8 cellular contexts compared by ENCODE assay signal in the genomic region with DNA sequence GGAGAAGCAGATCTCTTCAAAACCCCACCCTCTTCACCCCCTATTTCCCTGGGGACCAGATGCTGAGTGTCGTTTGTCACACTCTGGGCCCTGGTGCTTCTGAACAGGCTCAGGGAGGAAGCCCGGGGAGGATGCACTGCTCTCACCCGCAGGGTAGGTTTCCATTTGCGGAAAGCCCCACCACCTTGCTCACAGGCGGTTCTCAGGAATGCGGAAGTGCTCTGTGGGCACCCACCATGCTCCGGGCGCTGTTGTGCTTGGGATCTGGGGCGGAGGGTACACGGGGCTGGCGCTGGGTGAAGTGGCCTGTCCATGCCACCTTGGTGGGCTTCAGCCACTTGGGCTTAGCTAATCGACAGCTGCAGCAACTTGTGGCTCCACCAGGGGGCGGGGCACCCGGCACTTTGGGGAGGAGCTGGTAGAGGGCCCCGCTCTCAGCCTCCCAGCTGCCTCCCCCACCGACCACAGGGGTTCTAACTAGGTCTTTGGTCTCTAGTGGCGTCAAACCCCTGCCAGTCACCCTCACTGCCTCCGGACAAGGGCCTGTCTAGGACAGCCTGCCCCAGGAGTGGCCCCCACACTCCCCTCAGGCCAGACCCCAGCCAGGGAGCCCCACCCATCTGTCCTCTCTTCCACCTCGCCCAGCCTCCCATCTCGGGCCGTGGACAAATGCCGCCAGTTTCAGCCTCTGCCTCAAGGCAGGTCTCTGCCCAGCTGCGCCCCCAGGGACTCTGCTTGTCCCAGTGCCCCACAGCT. TPM values are rescaled to one million over a fixed set of nuclear protein-coding genes. Genes with fewer than 3 reads are reported as not detected.
DNase-seq lines count a peak whose midpoint lies in the region; ATAC-seq, FAIRE-seq and TF ChIP-seq lines count a peak whose summit lies in the region.

No MANE protein-coding gene starts in this region.

- peak overlapping the region; percentile 98 for H3K27ac Mint-ChIP-seq in activated CD8-positive, alpha-beta T cell treated with anti-CD3 and anti-CD28 coated beads, Interleukin-2, amount 10 ng/mL, durations not matched to agents 7 days and 5 days
- H3K27ac Mint-ChIP-seq in natural killer cell treated with Interleukin-12 subunit alpha and Interleukin-12 subunit beta and Interleukin-15 and Interleukin-18, amount 100 ng/mL, for 72 hours = peak overlapping the region; percentile 95 to 98
- peak overlapping the region; percentile 95 for H3K27ac Mint-ChIP-seq in stimulated activated naive CD8-positive, alpha-beta T cell treated with anti-CD3 and anti-CD28 coated beads, Interleukin-15, Interleukin-2, amounts not matched to agents 100 ng/mL and 50 ng/mL, for 24 hours

- no peak for FAIRE-seq in endothelial cell of umbilical vein (lab: Jason Lieb, UNC)

- no peaks in the 10 kb centered on the region for H3K9me3 Mint-ChIP-seq in activated CD8-positive, alpha-beta T cell treated with anti-CD3 and anti-CD28 coated beads, Interleukin-2, amount 10 ng/mL, durations not matched to agents 7 days and 5 days (ENCODE audit: insufficient read depth)
- no peaks in the 10 kb centered on the region for H3K9me3 Mint-ChIP-seq in natural killer cell treated with Interleukin-12 subunit alpha and Interleukin-12 subunit beta and Interleukin-15 and Interleukin-18, amount 100 ng/mL, for 72 hours
- no peaks in the 10 kb centered on the region for H3K9me3 Mint-ChIP-seq in stimulated activated naive CD8-positive, alpha-beta T cell treated with anti-CD3 and anti-CD28 coated beads, Interleukin-15, Interleukin-2, amounts not matched to agents 100 ng/mL and 50 ng/mL, for 24 hours

- no peak overlapping the region for H3K27ac ChIP-seq in endothelial cell of umbilical vein (ENCODE audit: insufficient read depth, low read depth, low read length)

- peaks cover 3 to 19% of the 10 kb centered on the region in 2 experiments for H3K36me3 ChIP-seq in endothelial cell of umbilical vein (ENCODE audit: control insufficient read depth in 2 of 2, extremely low read depth in 1 of 2, insufficient read depth in 2 of 2, low read length in 2 of 2)

- no peaks in the 10 kb centered on the region for H3K4me1 ChIP-seq in endothelial cell of umbilical vein (ENCODE audit: control insufficient read depth, extremely low read depth, insufficient read depth, low read length)

- no peak overlapping the region for H3K4me2 ChIP-seq in endothelial cell of umbilical vein (ENCODE audit: insufficient read depth, low read length)

- H3K4me3 ChIP-seq in endothelial cell of umbilical vein (replicated peaks in 1 of 3; ENCODE audit: insufficient read depth in 1 of 3, low read depth in 1 of 3, low read length in 3 of 3) = no peak overlapping the region

- no TSS peak for BruUV-seq in endothelial cell of umbilical vein (replicated peaks; lab: Mats Ljungman, UMichigan)

- TF ChIP-seq CTCF in endothelial cell of umbilical vein (IDR thresholded peaks at IDR 0.05; ENCODE audit: extremely low read depth in 1 of 2, insufficient read depth in 1 of 2, low read depth in 1 of 2, low read length in 2 of 2) = peak; percentile 63 to 92

- peak; percentile 24 for DNase-seq in NCI-H345 (lab: John Stamatoyannopoulos, UW)
- no peak for DNase-seq in NCI-H345 treated with DMSO at 0.1 percent for 48 hours (lab: John Stamatoyannopoulos, UW; ENCODE audit: unreplicated experiment)
- peak; percentile 75 for DNase-seq in NCI-H226
- DNase-seq in activated CD8-positive, alpha-beta T cell treated with anti-CD3 and anti-CD28 coated beads, Interleukin-2, amount 10 ng/mL, durations not matched to agents 7 days and 5 days = peak; percentile 90
- DNase-seq in endothelial cell of umbilical vein (ENCODE audit: low read depth, low spot score) = peak; percentile 25
- DNase-seq in natural killer cell treated with Interleukin-12 subunit alpha and Interleukin-12 subunit beta and Interleukin-15 and Interleukin-18, amount 100 ng/mL, for 72 hours (ENCODE audit: low spot score) = peak; percentile 92

- no peaks in the 10 kb centered on the region for H3K9me1 ChIP-seq in endothelial cell of umbilical vein (replicated peaks; ENCODE audit: control insufficient read depth, extremely low read depth, insufficient read depth, low read length)

- peaks cover 50% of the 10 kb centered on the region for H3K4me1 Mint-ChIP-seq in activated CD8-positive, alpha-beta T cell treated with anti-CD3 and anti-CD28 coated beads, Interleukin-2, amount 10 ng/mL, durations not matched to agents 7 days and 5 days (ENCODE audit: low read depth)
- peaks cover 7 to 28% of the 10 kb centered on the region in 2 donors for H3K4me1 Mint-ChIP-seq in natural killer cell treated with Interleukin-12 subunit alpha and Interleukin-12 subunit beta and Interleukin-15 and Interleukin-18, amount 100 ng/mL, for 72 hours (ENCODE audit: low read depth in 2 of 2)
- peaks cover 27% of the 10 kb centered on the region for H3K4me1 Mint-ChIP-seq in stimulated activated naive CD8-positive, alpha-beta T cell treated with anti-CD3 and anti-CD28 coated beads, Interleukin-15, Interleukin-2, amounts not matched to agents 100 ng/mL and 50 ng/mL, for 24 hours (ENCODE audit: low read depth)

- peak overlapping the region; percentile 78 for H3K4me3 Mint-ChIP-seq in activated CD8-positive, alpha-beta T cell treated with anti-CD3 and anti-CD28 coated beads, Interleukin-2, amount 10 ng/mL, durations not matched to agents 7 days and 5 days
- peak overlapping the region; percentile 80 for H3K4me3 Mint-ChIP-seq in natural killer cell treated with Interleukin-12 subunit alpha and Interleukin-12 subunit beta and Interleukin-15 and Interleukin-18, amount 100 ng/mL, for 72 hours
- peak overlapping the region; percentile 74 for H3K4me3 Mint-ChIP-seq in stimulated activated naive CD8-positive, alpha-beta T cell treated with anti-CD3 and anti-CD28 coated beads, Interleukin-15, Interleukin-2, amounts not matched to agents 100 ng/mL and 50 ng/mL, for 24 hours

- intact Hi-C loops in endothelial cell of umbilical vein (cut with micrococcal nuclease) = no loop called here

- CTCF ChIA-PET in activated CD8-positive, alpha-beta T cell treated with anti-CD3 and anti-CD28 coated beads, Interleukin-2, amount 10 ng/mL, durations not matched to agents 7 days and 5 days (lab: Charles Lee) = interaction anchor here (0.7 to 6.1 kb wide), 21 partner anchors 10 to 268 kb away, joined by 3 to 90 read pairs (median 4); partner anchors contain the start of genes GSTP1, NUDT8, POLD4 and TBC1D10C
- CTCF ChIA-PET in endothelial cell of umbilical vein (lab: Charles Lee) = interaction anchor here (0.6 to 6.8 kb wide), 19 partner anchors 10 to 163 kb away, joined by 3 to 98 read pairs (median 4); partner anchors contain the start of genes ACY3, GSTP1 and NUDT8

- no peak overlapping the region for H3K9ac ChIP-seq in endothelial cell of umbilical vein (replicated peaks; ENCODE audit: extremely low read depth, insufficient read depth, low read length)

- POLR2A ChIA-PET in activated CD8-positive, alpha-beta T cell treated with anti-CD3 and anti-CD28 coated beads, Interleukin-2, amount 10 ng/mL, durations not matched to agents 7 days and 5 days (lab: Charles Lee) = interaction anchor here (0.6 to 3.0 kb wide), 15 partner anchors 9 to 218 kb away, joined by 3 to 13 read pairs (median 3); partner anchors contain the start of genes GSTP1, NUDT8, PTPRCAP and TBC1D10C
- POLR2A ChIA-PET in endothelial cell of umbilical vein (lab: Charles Lee) = no interaction called here

- no peak for TF ChIP-seq POLR2A in endothelial cell of umbilical vein (IDR thresholded peaks at IDR 0.05; ENCODE audit: low read depth, low read length)

- peaks cover 14 to 21% of the 10 kb centered on the region in 2 experiments for H3K27me3 ChIP-seq in endothelial cell of umbilical vein (ENCODE audit: control insufficient read depth in 2 of 2, insufficient read depth in 2 of 2, low read length in 2 of 2)

- peaks cover 32% of the 10 kb centered on the region for H3K36me3 Mint-ChIP-seq in activated CD8-positive, alpha-beta T cell treated with anti-CD3 and anti-CD28 coated beads, Interleukin-2, amount 10 ng/mL, durations not matched to agents 7 days and 5 days (ENCODE audit: low read depth)
- H3K36me3 Mint-ChIP-seq in natural killer cell treated with Interleukin-12 subunit alpha and Interleukin-12 subunit beta and Interleukin-15 and Interleukin-18, amount 100 ng/mL, for 72 hours = peaks cover under 1% of the 10 kb centered on the region
- H3K36me3 Mint-ChIP-seq in stimulated activated naive CD8-positive, alpha-beta T cell treated with anti-CD3 and anti-CD28 coated beads, Interleukin-15, Interleukin-2, amounts not matched to agents 100 ng/mL and 50 ng/mL, for 24 hours (ENCODE audit: low read depth) = peaks cover 22% of the 10 kb centered on the region

- no peak overlapping the region for H2AFZ ChIP-seq in endothelial cell of umbilical vein (ENCODE audit: low read depth, low read length)

- H4K20me1 ChIP-seq in endothelial cell of umbilical vein (replicated peaks; ENCODE audit: control insufficient read depth, extremely low read depth, insufficient read depth, low read length) = no peaks in the 10 kb centered on the region

- no peaks in the 10 kb centered on the region for H3K79me2 ChIP-seq in endothelial cell of umbilical vein (ENCODE audit: control insufficient read depth, insufficient read depth, low read length)

- no peaks in the 10 kb centered on the region for H3K9me3 ChIP-seq in endothelial cell of umbilical vein (replicated peaks; ENCODE audit: control insufficient read depth, insufficient read depth, low read length)

- no peaks in the 10 kb centered on the region for H3K27me3 Mint-ChIP-seq in activated CD8-positive, alpha-beta T cell treated with anti-CD3 and anti-CD28 coated beads, Interleukin-2, amount 10 ng/mL, durations not matched to agents 7 days and 5 days (ENCODE audit: low read depth)
- H3K27me3 Mint-ChIP-seq in natural killer cell treated with Interleukin-12 subunit alpha and Interleukin-12 subunit beta and Interleukin-15 and Interleukin-18, amount 100 ng/mL, for 72 hours = no peaks in the 10 kb centered on the region
- H3K27me3 Mint-ChIP-seq in stimulated activated naive CD8-positive, alpha-beta T cell treated with anti-CD3 and anti-CD28 coated beads, Interleukin-15, Interleukin-2, amounts not matched to agents 100 ng/mL and 50 ng/mL, for 24 hours = no peaks in the 10 kb centered on the region

- dilution Hi-C loops in endothelial cell of umbilical vein (cut with MboI; ENCODE audit: extremely low pct_ligation_motif_present, low sequenced_read_pairs) = no loop called here

- ATAC-seq in HG02798 (IDR thresholded peaks at IDR 0.05; ENCODE audit: poor library complexity, unreplicated experiment) = peak; percentile 80
- peak; percentile 90 for ATAC-seq in activated CD8-positive, alpha-beta T cell treated with anti-CD3 and anti-CD28 coated beads, Interleukin-2, amount 10 ng/mL, durations not matched to agents 7 days and 5 days
- ATAC-seq in natural killer cell treated with Interleukin-12 subunit alpha and Interleukin-12 subunit beta and Interleukin-15 and Interleukin-18, amount 100 ng/mL, for 72 hours = peak; percentile 93 to 94

RNA-seq across cellular contexts. Expression of gene NDUFV1, which starts 7.4 kb away (rescaled TPM):
- 100 to 1,000 TPM; 250 to 258 TPM for total RNA-seq in activated CD8-positive, alpha-beta T cell treated with anti-CD3 and anti-CD28 coated beads, Interleukin-2, amount 10 ng/mL, durations not matched to agents 7 days and 5 days
- total RNA-seq in endothelial cell of umbilical vein = 179 and 191 TPM in 2 replicates
- 203 and 204 TPM in 2 replicates for polyA plus RNA-seq in endothelial cell of umbilical vein
- 105 and 135 TPM in 2 replicates for polyA plus RNA-seq in endothelial cell of umbilical vein (2011; cell fraction: cytosol; rRNA removed)
- 410 and 434 TPM in 2 replicates for polyA plus RNA-seq in endothelial cell of umbilical vein (2011; cell fraction: nucleus; rRNA removed)
- polyA plus RNA-seq in endothelial cell of umbilical vein (2012) = 141 and 210 TPM in 2 replicates
- polyA minus RNA-seq in endothelial cell of umbilical vein = 89.3 and 124 TPM in 2 replicates
- polyA minus RNA-seq in endothelial cell of umbilical vein (2011; cell fraction: cytosol; rRNA and poly(A)+ RNA removed) = 162 TPM
- 90.9 and 99.0 TPM in 2 replicates for polyA minus RNA-seq in endothelial cell of umbilical vein (2011; cell fraction: nucleus; rRNA and poly(A)+ RNA removed)
- 100 to 1,000 TPM; 246 to 381 TPM for total RNA-seq in natural killer cell treated with Interleukin-12 subunit alpha and Interleukin-12 subunit beta and Interleukin-15 and Interleukin-18, amount 100 ng/mL, for 72 hours

RNA-seq across cellular contexts. Expression of gene NUDT8, which starts 15.6 kb away (rescaled TPM):
- total RNA-seq in activated CD8-positive, alpha-beta T cell treated with anti-CD3 and anti-CD28 coated beads, Interleukin-2, amount 10 ng/mL, durations not matched to agents 7 days and 5 days = 10 to 100 TPM; 18.6 to 20.1 TPM
- total RNA-seq in endothelial cell of umbilical vein = 20.4 and 21.0 TPM in 2 replicates
- 14.1 and 16.3 TPM in 2 replicates for polyA plus RNA-seq in endothelial cell of umbilical vein
- polyA plus RNA-seq in endothelial cell of umbilical vein (2011; cell fraction: cytosol; rRNA removed) = 6.5 and 8.1 TPM in 2 replicates
- polyA plus RNA-seq in endothelial cell of umbilical vein (2011; cell fraction: nucleus; rRNA removed) = 7.4 and 8.0 TPM in 2 replicates
- polyA plus RNA-seq in endothelial cell of umbilical vein (2012) = 9.9 and 10.3 TPM in 2 replicates
- polyA minus RNA-seq in endothelial cell of umbilical vein = 1.7 and 3.6 TPM in 2 replicates
- 16.2 TPM for polyA minus RNA-seq in endothelial cell of umbilical vein (2011; cell fraction: cytosol; rRNA and poly(A)+ RNA removed)
- 1.2 and 3.1 TPM in 2 replicates for polyA minus RNA-seq in endothelial cell of umbilical vein (2011; cell fraction: nucleus; rRNA and poly(A)+ RNA removed)
- total RNA-seq in natural killer cell treated with Interleukin-12 subunit alpha and Interleukin-12 subunit beta and Interleukin-15 and Interleukin-18, amount 100 ng/mL, for 72 hours = 10 to 100 TPM in 1 of 2 donors, 1 to 10 TPM in 1; 9.9 to 11.5 TPM

RNA-seq across cellular contexts. Expression of gene TBX10, which starts 25.4 kb away (rescaled TPM):
- total RNA-seq in activated CD8-positive, alpha-beta T cell treated with anti-CD3 and anti-CD28 coated beads, Interleukin-2, amount 10 ng/mL, durations not matched to agents 7 days and 5 days = not detected
- total RNA-seq in endothelial cell of umbilical vein = not detected in 2 replicates
- polyA plus RNA-seq in endothelial cell of umbilical vein = not detected in 2 replicates
- not detected in 2 replicates for polyA plus RNA-seq in endothelial cell of umbilical vein (2011; cell fraction: cytosol; rRNA removed)
- not detected in 2 replicates for polyA plus RNA-seq in endothelial cell of umbilical vein (2011; cell fraction: nucleus; rRNA removed)
- polyA plus RNA-seq in endothelial cell of umbilical vein (2012) = not detected in 2 replicates
- polyA minus RNA-seq in endothelial cell of umbilical vein = not detected in 2 replicates
- polyA minus RNA-seq in endothelial cell of umbilical vein (2011; cell fraction: cytosol; rRNA and poly(A)+ RNA removed) = not detected
- polyA minus RNA-seq in endothelial cell of umbilical vein (2011; cell fraction: nucleus; rRNA and poly(A)+ RNA removed) = not detected in 2 replicates
- total RNA-seq in natural killer cell treated with Interleukin-12 subunit alpha and Interleukin-12 subunit beta and Interleukin-15 and Interleukin-18, amount 100 ng/mL, for 72 hours = not detected

RNA-seq across cellular contexts. Expression of gene GSTP1, which starts 30.5 kb away (rescaled TPM):
- total RNA-seq in activated CD8-positive, alpha-beta T cell treated with anti-CD3 and anti-CD28 coated beads, Interleukin-2, amount 10 ng/mL, durations not matched to agents 7 days and 5 days = 100 to 1,000 TPM; 330 to 337 TPM
- 962 and 997 TPM in 2 replicates for total RNA-seq in endothelial cell of umbilical vein
- polyA plus RNA-seq in endothelial cell of umbilical vein = 2,277 and 2,635 TPM in 2 replicates
- 1,590 and 1,808 TPM in 2 replicates for polyA plus RNA-seq in endothelial cell of umbilical vein (2011; cell fraction: cytosol; rRNA removed)
- 663 and 818 TPM in 2 replicates for polyA plus RNA-seq in endothelial cell of umbilical vein (2011; cell fraction: nucleus; rRNA removed)
- 1,068 and 1,665 TPM in 2 replicates for polyA plus RNA-seq in endothelial cell of umbilical vein (2012)
- 785 and 809 TPM in 2 replicates for polyA minus RNA-seq in endothelial cell of umbilical vein
- not detected for polyA minus RNA-seq in endothelial cell of umbilical vein (2011; cell fraction: cytosol; rRNA and poly(A)+ RNA removed)
- 157 and 190 TPM in 2 replicates for polyA minus RNA-seq in endothelial cell of umbilical vein (2011; cell fraction: nucleus; rRNA and poly(A)+ RNA removed)
- total RNA-seq in natural killer cell treated with Interleukin-12 subunit alpha and Interleukin-12 subunit beta and Interleukin-15 and Interleukin-18, amount 100 ng/mL, for 72 hours = 100 to 1,000 TPM; 539 to 557 TPM

RNA-seq across cellular contexts. Expression of gene ACY3, which starts 36.4 kb away (rescaled TPM):
- total RNA-seq in activated CD8-positive, alpha-beta T cell treated with anti-CD3 and anti-CD28 coated beads, Interleukin-2, amount 10 ng/mL, durations not matched to agents 7 days and 5 days = under 1 TPM; 0.61 to 0.73 TPM
- total RNA-seq in endothelial cell of umbilical vein = not detected in 2 replicates
- polyA plus RNA-seq in endothelial cell of umbilical vein = not detected in 2 replicates
- not detected in 2 replicates for polyA plus RNA-seq in endothelial cell of umbilical vein (2011; cell fraction: cytosol; rRNA removed)
- polyA plus RNA-seq in endothelial cell of umbilical vein (2011; cell fraction: nucleus; rRNA removed) = not detected in 2 replicates
- not detected in 2 replicates for polyA plus RNA-seq in endothelial cell of umbilical vein (2012)
- polyA minus RNA-seq in endothelial cell of umbilical vein = not detected in 2 replicates
- not detected for polyA minus RNA-seq in endothelial cell of umbilical vein (2011; cell fraction: cytosol; rRNA and poly(A)+ RNA removed)
- not detected in 2 replicates for polyA minus RNA-seq in endothelial cell of umbilical vein (2011; cell fraction: nucleus; rRNA and poly(A)+ RNA removed)
- not detected for total RNA-seq in natural killer cell treated with Interleukin-12 subunit alpha and Interleukin-12 subunit beta and Interleukin-15 and Interleukin-18, amount 100 ng/mL, for 72 hours
